ENCODE assay signal across 1 cellular context in the genomic region with DNA sequence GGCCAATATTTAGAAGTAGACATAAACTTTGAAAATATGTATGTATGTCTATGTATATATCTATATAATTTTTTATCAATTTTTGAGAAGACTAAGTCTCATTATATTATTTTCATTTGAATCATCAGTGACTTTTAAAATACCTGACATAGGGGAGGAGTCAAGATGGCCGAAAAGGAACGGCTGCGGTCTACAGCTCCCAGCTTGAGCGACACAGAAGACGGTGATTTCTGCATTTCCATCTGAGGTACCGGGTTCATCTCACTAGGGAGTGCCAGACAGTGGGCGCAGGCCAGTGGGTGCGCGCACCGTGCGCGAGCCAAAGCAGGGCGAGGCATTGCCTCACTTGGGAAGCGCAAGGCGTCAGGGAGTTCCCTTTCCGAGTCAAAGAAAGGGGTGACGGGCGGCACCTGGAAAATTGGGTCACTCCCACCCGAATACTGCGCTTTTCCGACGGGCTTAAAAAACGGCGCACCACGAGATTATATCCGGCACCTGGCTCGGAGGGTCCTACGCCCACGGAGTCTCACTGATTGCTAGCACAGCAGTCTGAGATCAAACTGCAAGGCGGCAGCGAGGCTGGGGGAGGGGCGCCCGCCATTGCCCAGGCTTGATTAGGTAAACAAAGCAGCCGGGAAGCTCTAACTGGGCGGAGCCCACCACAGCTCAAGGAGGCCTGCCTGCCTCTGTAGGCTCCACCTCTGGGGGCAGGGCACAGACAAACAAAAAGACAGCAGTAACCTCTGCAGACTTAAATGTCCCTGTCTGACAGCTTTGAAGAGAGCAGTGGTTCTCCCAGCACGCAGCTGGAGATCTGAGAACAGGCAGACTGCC.
A peak's percentile ranks its signal among the peaks of the same experiment; 100 is the strongest.
TF ChIP-seq lines count a peak whose summit lies in the region.

No MANE protein-coding gene starts in this region.

TF ChIP-seq in HepG2, 621 proteins besides CTCF, POLR2A, EP300 and RAD21 (continued from another document):
- TF ChIP-seq, protein P1, sequence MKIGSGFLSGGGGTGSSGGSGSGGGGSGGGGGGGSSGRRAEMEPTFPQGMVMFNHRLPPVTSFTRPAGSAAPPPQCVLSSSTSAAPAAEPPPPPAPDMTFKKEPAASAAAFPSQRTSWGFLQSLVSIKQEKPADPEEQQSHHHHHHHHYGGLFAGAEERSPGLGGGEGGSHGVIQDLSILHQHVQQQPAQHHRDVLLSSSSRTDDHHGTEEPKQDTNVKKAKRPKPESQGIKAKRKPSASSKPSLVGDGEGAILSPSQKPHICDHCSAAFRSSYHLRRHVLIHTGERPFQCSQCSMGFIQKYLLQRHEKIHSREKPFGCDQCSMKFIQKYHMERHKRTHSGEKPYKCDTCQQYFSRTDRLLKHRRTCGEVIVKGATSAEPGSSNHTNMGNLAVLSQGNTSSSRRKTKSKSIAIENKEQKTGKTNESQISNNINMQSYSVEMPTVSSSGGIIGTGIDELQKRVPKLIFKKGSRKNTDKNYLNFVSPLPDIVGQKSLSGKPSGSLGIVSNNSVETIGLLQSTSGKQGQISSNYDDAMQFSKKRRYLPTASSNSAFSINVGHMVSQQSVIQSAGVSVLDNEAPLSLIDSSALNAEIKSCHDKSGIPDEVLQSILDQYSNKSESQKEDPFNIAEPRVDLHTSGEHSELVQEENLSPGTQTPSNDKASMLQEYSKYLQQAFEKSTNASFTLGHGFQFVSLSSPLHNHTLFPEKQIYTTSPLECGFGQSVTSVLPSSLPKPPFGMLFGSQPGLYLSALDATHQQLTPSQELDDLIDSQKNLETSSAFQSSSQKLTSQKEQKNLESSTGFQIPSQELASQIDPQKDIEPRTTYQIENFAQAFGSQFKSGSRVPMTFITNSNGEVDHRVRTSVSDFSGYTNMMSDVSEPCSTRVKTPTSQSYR (CRISPR knock-in tag; IDR thresholded peaks at IDR 0.05; ENCODE audit: borderline replicate concordance): peak; percentile 54; the same call in 1 of the 2 replicates
